14 cellular contexts compared by ENCODE assay signal in genomic region chr2:236702693-236703092, GRCh38.
"Had no signal": no experiment of that assay in that cellular context is flagged by ENCODE, and none has a peak within 500 bp of the region (broad histone marks: within the 10 kb centered on the region; RNA-seq: fewer than 3 reads in every experiment).

No MANE protein-coding gene starts in this region.

- DNase-seq: activated CD4-positive, alpha-beta memory T cell treated with anti-CD3 and anti-CD28 coated beads for 36 hours; activated gamma-delta T cell; activated T-cell treated with anti-CD3 and anti-CD28 coated beads, Interleukin-2, amount 50 U/mL, for 48 hours; left cardiac atrium; stimulated activated CD4-positive, alpha-beta T cell treated with anti-CD3 and anti-CD28 coated beads, Interleukin-4, amount 100 ng/mL, for 1 hour; stimulated activated CD8-positive, alpha-beta memory T cell treated with anti-CD3 and anti-CD28 coated beads, Interleukin-4, amount 100 ng/mL, for 48 hours; stimulated activated naive CD8-positive, alpha-beta T cell treated with anti-CD3 and anti-CD28 coated beads, Interleukin-15, Interleukin-2, amounts not matched to agents 100 U/mL and 50 U/mL, for 24 hours; T-helper 9 cell had no signal

- ATAC-seq: esophagus mucosa; left cardiac atrium; stimulated activated naive CD8-positive, alpha-beta T cell treated with anti-CD3 and anti-CD28 coated beads, Interleukin-15, Interleukin-2, amounts not matched to agents 100 U/mL and 50 U/mL, for 24 hours had no signal

- H3K9ac ChIP-seq: parathyroid adenoma had no signal

- H3K4me3 Mint-ChIP-seq: activated CD4-positive, alpha-beta memory T cell treated with anti-CD3 and anti-CD28 coated beads for 36 hours; activated naive CD8-positive, alpha-beta T cell; memory B cell; nephron had no signal

- H3K27ac Mint-ChIP-seq: activated CD4-positive, alpha-beta memory T cell treated with anti-CD3 and anti-CD28 coated beads for 36 hours; activated naive CD8-positive, alpha-beta T cell; memory B cell; nephron had no signal

- FAIRE-seq: endometrium had no signal

- H3K27me3 Mint-ChIP-seq: activated CD4-positive, alpha-beta memory T cell treated with anti-CD3 and anti-CD28 coated beads for 36 hours; activated naive CD8-positive, alpha-beta T cell had no signal

- H3K9me3 Mint-ChIP-seq: activated CD4-positive, alpha-beta memory T cell treated with anti-CD3 and anti-CD28 coated beads for 36 hours; memory B cell; nephron had no signal

- H3K36me3 Mint-ChIP-seq: activated CD4-positive, alpha-beta memory T cell treated with anti-CD3 and anti-CD28 coated beads for 36 hours; activated naive CD8-positive, alpha-beta T cell; memory B cell had no signal

- H3K27ac ChIP-seq: parathyroid adenoma had no signal

- H3K4me1 Mint-ChIP-seq: memory B cell, nephron had no signal
